15 cellular contexts compared by ENCODE assay signal in the genomic region with DNA sequence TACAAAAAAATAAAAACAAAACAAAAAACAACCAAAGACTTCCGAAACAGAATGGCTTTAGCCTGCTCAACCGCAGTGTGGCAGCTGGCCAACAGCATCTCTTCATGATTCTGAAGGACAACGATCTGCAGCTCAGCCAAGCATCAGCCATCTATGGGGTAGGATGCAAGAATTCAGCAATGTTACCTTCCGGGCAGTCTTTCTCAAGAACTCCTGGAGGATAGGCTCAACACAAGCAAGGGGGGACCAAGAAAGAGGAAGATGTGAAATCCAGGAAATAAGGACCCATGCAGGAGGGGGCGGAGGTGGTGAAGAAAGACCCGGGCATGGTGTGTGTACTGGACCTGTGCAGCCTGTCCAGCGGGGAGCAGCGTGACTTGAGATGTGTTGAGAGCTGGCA. TPM values are rescaled to one million over a fixed set of nuclear protein-coding genes. Genes with fewer than 3 reads are reported as not detected.
DNase-seq lines count a peak whose midpoint lies in the region; ATAC-seq, FAIRE-seq and TF ChIP-seq lines count a peak whose summit lies in the region.
"Had no signal": no experiment of that assay in that cellular context is flagged by ENCODE, and none has a peak within 500 bp of the region (broad histone marks: within the 10 kb centered on the region; RNA-seq: fewer than 3 reads in every experiment).

No MANE protein-coding gene starts in this region.

- no peaks in the 10 kb centered on the region for H3K9me3 Mint-ChIP-seq in CD4-positive, alpha-beta T cell
- H3K9me3 Mint-ChIP-seq in naive B cell: no peaks in the 10 kb centered on the region

- no peaks in the 10 kb centered on the region for H3K27me3 Mint-ChIP-seq in CD4-positive, alpha-beta T cell
- no peaks in the 10 kb centered on the region for H3K27me3 Mint-ChIP-seq in naive B cell

- no peak overlapping the region for H3K27ac ChIP-seq in CD4-positive, alpha-beta T cell (ENCODE audit: low read depth, low read length)

- peaks cover 4% of the 10 kb centered on the region for H3K36me3 Mint-ChIP-seq in CD4-positive, alpha-beta T cell (ENCODE audit: low read depth)
- H3K36me3 Mint-ChIP-seq in naive B cell: no peaks in the 10 kb centered on the region

- H3K4me1 Mint-ChIP-seq in CD4-positive, alpha-beta T cell (ENCODE audit: low read depth): peaks cover 35% of the 10 kb centered on the region
- H3K4me1 Mint-ChIP-seq in naive B cell: peaks cover 43 to 56% (median 55%) of the 10 kb centered on the region in 3 donors

- H3K4me3 Mint-ChIP-seq in CD4-positive, alpha-beta T cell: peak overlapping the region; percentile 79
- H3K4me3 Mint-ChIP-seq in naive B cell: peak overlapping the region; percentile 58 to 90 (median 79)

- H3K27me3 ChIP-seq in CD4-positive, alpha-beta T cell (ENCODE audit: control insufficient read depth, insufficient read depth, low read length): no peaks in the 10 kb centered on the region
- H3K27me3 ChIP-seq: Peyer's patch had no signal

- FAIRE-seq in GM12891 (lab: Jason Lieb, UNC): peak; percentile 91
- FAIRE-seq: HepG2 had no signal

- TF ChIP-seq CTCF in CD4-positive, alpha-beta T cell (IDR thresholded peaks at IDR 0.05): no peak
- TF ChIP-seq CTCF in omental fat pad (IDR thresholded peaks at IDR 0.05): no peak

- no peak for TF ChIP-seq POLR2A in GM12891 (IDR thresholded peaks at IDR 0.05; ENCODE audit: low read depth, low read length)

- H3K9me3 ChIP-seq in CD4-positive, alpha-beta T cell (ENCODE audit: control insufficient read depth, low read length): no peaks in the 10 kb centered on the region
- H3K9me3 ChIP-seq: Peyer's patch had no signal

- CTCF ChIA-PET in CD4-positive, alpha-beta T cell (lab: Charles Lee): no interaction called here

- no peak for ATAC-seq in CD4-positive, alpha-beta T cell (ENCODE audit: poor library complexity)
- ATAC-seq in naive B cell (ENCODE audit: low read depth in 2 of 2): no peak
- ATAC-seq in omental fat pad (ENCODE audit: low FRiP score): no peak
- ATAC-seq: HepG2 had no signal

- H3K27ac Mint-ChIP-seq in CD4-positive, alpha-beta T cell: peak overlapping the region; percentile 75
- H3K27ac Mint-ChIP-seq in naive B cell: peak overlapping the region; percentile 53 to 94 (median 64)

- no peak for DNase-seq in CD4-positive, alpha-beta T cell
- DNase-seq in GM12891 (ENCODE audit: insufficient read length, low spot score): no peak
- DNase-seq in RPMI8226: peak; percentile 91
- DNase-seq in naive B cell: no peak
- no peak for DNase-seq in omental fat pad (ENCODE audit: low spot score)
- DNase-seq in A172 (ENCODE audit: low spot score): no peak
- no peak for DNase-seq in NCI-H1417 treated with DMSO at 0.1 percent for 48 hours (lab: John Stamatoyannopoulos, UW)
- DNase-seq: activated CD4-positive, CD25-positive, alpha-beta regulatory T cell treated with anti-CD3 and anti-CD28 coated beads, Interleukin-2, amount 50 U/mL, for 72 hours; DMS 273 treated with DMSO at 0.1 percent for 48 hours; midbrain; NCI-H2081 treated with DMSO at 0.1 percent for 48 hours; retina; stimulated activated CD4-positive, alpha-beta T cell treated with anti-CD3 and anti-CD28 coated beads, Interleukin-4, amount 100 ng/mL, for 4 hours had no signal

- POLR2A ChIA-PET in CD4-positive, alpha-beta T cell (lab: Charles Lee): no interaction called here

- intact Hi-C loops in CD4-positive, alpha-beta T cell (cut with DNase I, micrococcal nuclease): loop anchor here in 1 of 2 experiments (10.0 kb wide), 1 partner anchor 133 kb away; a partner anchor contains a TSS

TF ChIP-seq in GM12891, 5 proteins besides CTCF, POLR2A, EP300 and RAD21:
- no peak for TF ChIP-seq POLR2AphosphoS5 (IDR thresholded peaks at IDR 0.05; ENCODE audit: low read depth, low read length)
- no peak for TF ChIP-seq SPI1 (IDR thresholded peaks at IDR 0.05; ENCODE audit: low read depth, low read length)

RNA-seq across cellular contexts. Expression of a gene that starts 3.5 kb away (rescaled TPM):
- 10 to 100 TPM; 43.8 to 45.6 TPM for total RNA-seq in CD4-positive, alpha-beta T cell
- polyA plus RNA-seq in GM12891 (2012; ENCODE audit: low read depth, missing spikeins): 5.6 TPM
- polyA plus RNA-seq in naive B cell (ENCODE audit: low read depth in 6 of 6): 100 to 1,000 TPM; 247 to 323 (median 288) TPM
- total RNA-seq in omental fat pad: 100 to 1,000 TPM; 370 to 615 (median 577) TPM
- 258 and 263 TPM in 2 replicates for total RNA-seq in A172 (2014; rRNA removed; shearing (Covaris generic))

RNA-seq across cellular contexts. Expression of a gene that starts 4.6 kb away (rescaled TPM):
- 10 to 100 TPM; 16.1 to 18.0 TPM for total RNA-seq in CD4-positive, alpha-beta T cell
- polyA plus RNA-seq in GM12891 (2012; ENCODE audit: low read depth, missing spikeins): 12.8 TPM
- polyA plus RNA-seq in naive B cell (ENCODE audit: low read depth in 6 of 6): 10 to 100 TPM in 1 of 6 donors, 1 to 10 TPM in 5; 6.1 to 11.4 (median 7.6) TPM
- total RNA-seq in omental fat pad: 10 to 100 TPM; 19.3 to 28.6 (median 25.2) TPM
- total RNA-seq in A172 (2014; rRNA removed; shearing (Covaris generic)): 18.0 and 18.8 TPM in 2 replicates

RNA-seq across cellular contexts. Expression of a gene that starts 37.3 kb away (rescaled TPM):
- total RNA-seq in CD4-positive, alpha-beta T cell: 1 to 10 TPM; 1.6 to 2.1 TPM
- polyA plus RNA-seq in GM12891 (2012; ENCODE audit: low read depth, missing spikeins): 8.7 TPM
- under 1 TPM in 3 of 6 donors, not detected in 3; 0.49 to 0.86 (median 0.78) TPM for polyA plus RNA-seq in naive B cell (ENCODE audit: low read depth in 6 of 6)
- total RNA-seq in omental fat pad: 1 to 10 TPM in 1 of 4 donors, under 1 TPM in 1, not detected in 2; 0.93 to 1.7 TPM
- 6.3 and 8.6 TPM in 2 replicates for total RNA-seq in A172 (2014; rRNA removed; shearing (Covaris generic))

RNA-seq across cellular contexts. Expression of a gene that starts 39.1 kb away (rescaled TPM):
- 1 to 10 TPM; 5.0 to 6.6 TPM for total RNA-seq in CD4-positive, alpha-beta T cell
- polyA plus RNA-seq in GM12891 (2012; ENCODE audit: low read depth, missing spikeins): 30.0 TPM
- 10 to 100 TPM in 5 of 6 donors, 1 to 10 TPM in 1; 6.8 to 15.9 (median 11.6) TPM for polyA plus RNA-seq in naive B cell (ENCODE audit: low read depth in 6 of 6)
- total RNA-seq in omental fat pad: 10 to 100 TPM; 31.5 to 39.0 (median 34.4) TPM
- total RNA-seq in A172 (2014; rRNA removed; shearing (Covaris generic)): 35.3 and 37.1 TPM in 2 replicates

RNA-seq across cellular contexts. Expression of a gene that starts 58.6 kb away (rescaled TPM):
- 1 to 10 TPM; 2.6 to 2.8 TPM for total RNA-seq in CD4-positive, alpha-beta T cell
- polyA plus RNA-seq in GM12891 (2012; ENCODE audit: low read depth, missing spikeins): 5.2 TPM
- 1 to 10 TPM in 5 of 6 donors, under 1 TPM in 1; 0.60 to 4.1 (median 2.7) TPM for polyA plus RNA-seq in naive B cell (ENCODE audit: low read depth in 6 of 6)
- total RNA-seq in omental fat pad: 1 to 10 TPM; 2.2 to 5.3 (median 3.6) TPM
- total RNA-seq in A172 (2014; rRNA removed; shearing (Covaris generic)): 4.7 and 6.6 TPM in 2 replicates
